ENCODE assay signal across 31 cellular contexts in the genomic region with DNA sequence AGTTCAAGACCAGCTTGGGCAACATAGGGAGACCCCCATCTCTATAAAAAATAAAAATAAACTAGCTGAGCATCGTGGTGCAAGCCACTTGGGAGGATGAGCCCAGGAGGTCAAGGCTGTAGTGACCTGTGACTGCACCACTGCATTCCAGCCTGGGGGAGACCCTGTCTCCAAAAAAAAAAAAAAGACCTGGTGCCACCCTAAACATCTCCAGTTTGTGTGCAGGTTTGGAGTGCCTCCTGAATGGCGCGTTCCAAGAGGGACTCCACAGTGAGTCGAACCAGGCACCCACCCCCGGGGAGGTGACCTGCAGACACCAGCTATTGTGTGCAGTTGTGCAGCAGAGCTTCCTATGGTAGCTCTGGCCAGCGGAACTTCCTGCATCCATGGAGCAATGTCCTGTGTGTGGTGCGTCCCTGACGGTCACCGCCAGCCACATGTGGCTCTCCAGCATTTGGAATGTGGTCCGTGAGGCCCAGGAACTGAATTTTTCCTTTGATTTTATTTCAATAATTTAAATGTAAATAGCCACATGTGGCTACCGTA.
"Had no signal": no experiment of that assay in that cellular context is flagged by ENCODE, and none has a peak within 500 bp of the region (broad histone marks: within the 10 kb centered on the region; RNA-seq: fewer than 3 reads in every experiment).

No MANE protein-coding gene starts in this region.

- H3K4me3 Mint-ChIP-seq: naive B cell; natural killer cell; nephron progenitor cell; neural progenitor cell; stimulated activated naive B cell treated with anti-CD40 and anti-IgM and Interleukin-4, amounts not matched to agents 10 μg/mL and 1 μg/mL and 100 μg/mL, for 72 hours had no signal

- H3K4me2 ChIP-seq: hepatocyte, neural progenitor cell had no signal

- H3K79me2 ChIP-seq: hepatocyte had no signal

- FAIRE-seq: urothelium cell line had no signal

- H3K36me3 Mint-ChIP-seq: naive B cell; natural killer cell; neural progenitor cell; stimulated activated naive B cell treated with anti-CD40 and anti-IgM and Interleukin-4, amounts not matched to agents 10 μg/mL and 1 μg/mL and 100 μg/mL, for 72 hours had no signal

- H3K9me3 ChIP-seq: lower lobe of right lung, neutrophil, psoas muscle, stomach, testis, thyroid gland, transverse colon, upper lobe of right lung had no signal

- H3K27ac Mint-ChIP-seq: naive B cell; natural killer cell; nephron progenitor cell; stimulated activated naive B cell treated with anti-CD40 and anti-IgM and Interleukin-4, amounts not matched to agents 10 μg/mL and 1 μg/mL and 100 μg/mL, for 72 hours had no signal

- H3K4me1 Mint-ChIP-seq: naive B cell; stimulated activated naive B cell treated with anti-CD40 and anti-IgM and Interleukin-4, amounts not matched to agents 10 μg/mL and 1 μg/mL and 100 μg/mL, for 72 hours had no signal

- H3K9ac ChIP-seq: neural progenitor cell, parathyroid adenoma had no signal

- ATAC-seq: left lobe of liver; lower lobe of right lung; natural killer cell; psoas muscle; sciatic nerve; stimulated activated naive B cell treated with anti-CD40 and anti-IgM and Interleukin-4, amounts not matched to agents 10 μg/mL and 1 μg/mL and 100 μg/mL, for 72 hours; stimulated activated naive CD8-positive, alpha-beta T cell treated with anti-CD3 and anti-CD28 coated beads, Interleukin-15, Interleukin-2, amounts not matched to agents 100 U/mL and 50 U/mL, for 24 hours; upper lobe of right lung had no signal

- H3K4me3 ChIP-seq: hepatocyte, lower lobe of right lung, neural progenitor cell, psoas muscle, skin epidermis, stomach, testis, thyroid gland, transverse colon, upper lobe of right lung had no signal

- DNase-seq: head of caudate nucleus; islet precursor cell; kidney glomerular epithelial cell; left cardiac atrium; lower lobe of right lung; mammary epithelial cell; mesenchymal stem cell; naive B cell; natural killer cell; nephron progenitor cell; occipital lobe; psoas muscle; stimulated activated CD4-positive, alpha-beta T cell treated with anti-CD3 and anti-CD28 coated beads, Interleukin-12 subunit alpha, Interleukin-12 subunit beta, amount 100 ng/mL, for 4 hours; stimulated activated CD4-positive, alpha-beta T cell treated with anti-CD3 and anti-CD28 coated beads, Interleukin-15, amount 100 ng/mL, for 24 hours; stimulated activated CD4-positive, alpha-beta T cell treated with anti-CD3 and anti-CD28 coated beads, Interleukin-2, amount 100 ng/mL, for 24 hours; stimulated activated CD4-positive, alpha-beta T cell treated with anti-CD3 and anti-CD28 coated beads, Interleukin-4, amount 100 ng/mL, for 1 hour; stimulated activated naive B cell treated with anti-CD40 and anti-IgM and Interleukin-4, amounts not matched to agents 10 μg/mL and 1 μg/mL and 100 μg/mL, for 72 hours; stimulated activated naive CD8-positive, alpha-beta T cell treated with anti-CD3 and anti-CD28 coated beads, Interleukin-15, Interleukin-2, amounts not matched to agents 100 U/mL and 50 U/mL, for 24 hours; stomach; testis; thyroid gland; transverse colon; upper lobe of right lung had no signal

- H2AFZ ChIP-seq: hepatocyte, neural progenitor cell, parathyroid adenoma had no signal

- H3K27ac ChIP-seq: hepatocyte, lower lobe of right lung, neural progenitor cell, neutrophil, parathyroid adenoma, psoas muscle, skin epidermis, stomach, testis, thyroid gland, transverse colon, upper lobe of right lung had no signal

- H3K4me1 ChIP-seq: lower lobe of right lung, parathyroid adenoma, stomach, transverse colon had no signal

- H3K9me3 Mint-ChIP-seq: naive B cell; natural killer cell; nephron progenitor cell; neural progenitor cell; stimulated activated naive B cell treated with anti-CD40 and anti-IgM and Interleukin-4, amounts not matched to agents 10 μg/mL and 1 μg/mL and 100 μg/mL, for 72 hours had no signal

- H3K36me3 ChIP-seq: lower lobe of right lung, neural progenitor cell, neutrophil, stomach, thyroid gland, transverse colon, upper lobe of right lung had no signal

- H3K27me3 ChIP-seq: hepatocyte, neural progenitor cell, neutrophil, stomach, testis, thyroid gland, transverse colon, upper lobe of right lung had no signal
